Comparison of ENCODE assay signal across 18 cellular contexts in the genomic region with DNA sequence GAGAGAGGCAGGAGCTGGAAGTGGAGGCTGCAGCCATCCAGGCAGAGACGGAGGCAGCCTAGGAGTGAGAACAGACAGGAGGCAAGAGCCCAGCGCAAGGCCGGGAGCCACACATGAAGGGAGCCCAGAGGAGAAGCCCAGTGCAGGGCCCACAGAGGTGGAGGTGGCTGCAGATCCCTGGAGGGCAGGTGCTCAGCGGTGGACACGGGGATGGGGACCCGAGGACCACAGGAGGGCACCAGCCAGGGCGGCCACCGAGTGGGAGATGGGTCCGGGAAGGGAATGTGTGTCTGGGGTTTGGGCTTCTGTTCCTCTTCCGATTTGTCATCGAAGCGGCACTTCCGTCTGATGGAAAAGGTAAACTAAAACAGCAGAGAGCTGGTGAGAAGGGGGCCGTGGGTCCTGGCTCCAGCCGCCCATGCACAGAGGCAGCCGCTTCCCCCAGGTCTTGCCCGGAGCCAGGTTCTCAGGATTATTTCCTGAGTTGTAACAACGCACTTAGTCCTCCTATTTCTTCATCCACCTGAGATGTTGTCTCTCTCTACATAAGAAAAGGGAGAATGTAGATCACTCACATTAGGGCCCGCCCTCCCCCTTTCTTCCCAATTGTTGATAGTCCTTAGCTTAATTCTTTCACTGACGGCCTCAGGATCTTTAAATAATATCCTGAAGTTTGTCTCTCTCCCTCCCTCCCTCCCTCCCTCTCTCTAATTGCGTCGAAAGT.
DNase-seq lines count a peak whose midpoint lies in the region; TF ChIP-seq lines count a peak whose summit lies in the region.
"Had no signal": no experiment of that assay in that cellular context is flagged by ENCODE, and none has a peak within 500 bp of the region (broad histone marks: within the 10 kb centered on the region; RNA-seq: fewer than 3 reads in every experiment).

No MANE protein-coding gene starts in this region.

- peak overlapping the region; percentile 1 for H3K4me3 Mint-ChIP-seq in mesothelial cell of epicardium
- H3K4me3 Mint-ChIP-seq: activated T-cell treated with anti-CD3 and anti-CD28 coated beads, Interleukin-2, amount 50 U/mL, for 4 hours; stimulated activated memory B cell treated with anti-CD40 and anti-IgM and Interleukin-4, amounts not matched to agents 10 μg/mL and 1 μg/mL and 100 μg/mL, for 72 hours had no signal

- H3K4me1 Mint-ChIP-seq in mesothelial cell of epicardium, result peaks cover 44% of the 10 kb centered on the region
- H3K4me1 Mint-ChIP-seq: stimulated activated memory B cell treated with anti-CD40 and anti-IgM and Interleukin-4, amounts not matched to agents 10 μg/mL and 1 μg/mL and 100 μg/mL, for 72 hours had no signal

- peaks cover 8% of the 10 kb centered on the region for H3K27me3 Mint-ChIP-seq in mesothelial cell of epicardium (ENCODE audit: low read depth)

- no peak for TF ChIP-seq POLR2A in suprapubic skin (IDR thresholded peaks at IDR 0.05)

- no peak overlapping the region for H3K9ac ChIP-seq in colonic mucosa (ENCODE audit: low read depth in 2 of 2, low read length in 2 of 2)

- 66% methylated on average over 22 of the region's 22 CpGs for WGBS in suprapubic skin

- H3K4me3 ChIP-seq in colonic mucosa, result no peak overlapping the region
- peak overlapping the region; percentile 8 for H3K4me3 ChIP-seq in suprapubic skin
- H3K4me3 ChIP-seq: HAP-1 had no signal

- H3K9me3 ChIP-seq in colonic mucosa (no peaks in the 10 kb centered on the region), suprapubic skin (no peaks in the 10 kb centered on the region)
- H3K9me3 ChIP-seq: HAP-1, tibial nerve had no signal

- TF ChIP-seq EP300 in suprapubic skin (IDR thresholded peaks at IDR 0.05), result no peak

- H3K27me3 ChIP-seq in colonic mucosa (no peaks in the 10 kb centered on the region), suprapubic skin (peaks cover 11% of the 10 kb centered on the region)
- H3K27me3 ChIP-seq: tibial nerve had no signal

- H3K4me1 ChIP-seq in colonic mucosa (no peaks in the 10 kb centered on the region), suprapubic skin (peaks cover 14% of the 10 kb centered on the region)
- H3K4me1 ChIP-seq: HAP-1 had no signal

- H3K36me3 ChIP-seq in colonic mucosa, result no peaks in the 10 kb centered on the region
- no peaks in the 10 kb centered on the region for H3K36me3 ChIP-seq in suprapubic skin
- H3K36me3 ChIP-seq: HAP-1, tibial nerve, WERI-Rb-1 had no signal

- H3K9me3 Mint-ChIP-seq in mesothelial cell of epicardium, result peaks cover 2% of the 10 kb centered on the region
- H3K9me3 Mint-ChIP-seq: activated T-cell treated with anti-CD3 and anti-CD28 coated beads, Interleukin-2, amount 50 U/mL, for 4 hours; stimulated activated memory B cell treated with anti-CD40 and anti-IgM and Interleukin-4, amounts not matched to agents 10 μg/mL and 1 μg/mL and 100 μg/mL, for 72 hours had no signal

- intact Hi-C loops in colonic mucosa (cut with DNase I), result no loop called here

- DNase-seq in activated CD8-positive, alpha-beta memory T cell treated with anti-CD3 and anti-CD28 coated beads for 24 hours, result peak; percentile 13
- no peak for DNase-seq in activated CD8-positive, alpha-beta memory T cell treated with anti-CD3 and anti-CD28 coated beads, Interleukin-2, amount 50 U/mL, for 4 hours
- DNase-seq in colonic mucosa (peak; percentile 11), mesothelial cell of epicardium (ENCODE audit: low spot score in 2 of 2, unreplicated experiment in 2 of 2) (peak in 1 of 2 experiments; percentile 37), suprapubic skin (ENCODE audit: low spot score in 2 of 2) (peak; percentile 36 to 69), AG08396 (ENCODE audit: low spot score) (no peak)
- DNase-seq in activated CD4-positive, alpha-beta T cell treated with anti-CD3 and anti-CD28 coated beads for 4 hours, result no peak
- DNase-seq in effector CD8-positive, alpha-beta T cell (lab: John Stamatoyannopoulos, UW), result no peak
- DNase-seq: activated CD4-positive, alpha-beta T cell treated with anti-CD3 and anti-CD28 coated beads, Interleukin-2, amount 50 U/mL, for 48 hours; activated naive CD4-positive, alpha-beta T cell treated with anti-CD3 and anti-CD28 coated beads, Interleukin-2, amount 50 U/mL, for 16 hours; activated T-cell treated with anti-CD3 and anti-CD28 coated beads, Interleukin-2, amount 50 U/mL, for 4 hours; GDM1; SIG-M5; T-helper 2 cell; WERI-Rb-1 had no signal

- H3K27ac Mint-ChIP-seq in mesothelial cell of epicardium, result peak overlapping the region; percentile 85
- H3K27ac Mint-ChIP-seq: stimulated activated memory B cell treated with anti-CD40 and anti-IgM and Interleukin-4, amounts not matched to agents 10 μg/mL and 1 μg/mL and 100 μg/mL, for 72 hours had no signal

- H3K36me3 Mint-ChIP-seq in mesothelial cell of epicardium, result no peaks in the 10 kb centered on the region
- H3K36me3 Mint-ChIP-seq: stimulated activated memory B cell treated with anti-CD40 and anti-IgM and Interleukin-4, amounts not matched to agents 10 μg/mL and 1 μg/mL and 100 μg/mL, for 72 hours had no signal

- no peak for TF ChIP-seq CTCF in colonic mucosa (IDR thresholded peaks at IDR 0.05)
- TF ChIP-seq CTCF in mesothelial cell of epicardium (IDR thresholded peaks at IDR 0.05; ENCODE audit: unreplicated experiment), result no peak
- TF ChIP-seq CTCF in suprapubic skin (IDR thresholded peaks at IDR 0.05), result no peak

- H3K27ac ChIP-seq in colonic mucosa (no peak overlapping the region), suprapubic skin (no peak overlapping the region)
- H3K27ac ChIP-seq: WERI-Rb-1 had no signal

Comparison
In these comparisons a context has a peak if more than half of its experiments do, and no peak if none do; other contexts are left out.
1. DNase-seq: peak in activated CD8-positive, alpha-beta memory T cell treated with anti-CD3 and anti-CD28 coated beads for 24 hours (single experiment), colonic mucosa (single experiment) and suprapubic skin (2 of 2); none in activated CD8-positive, alpha-beta memory T cell treated with anti-CD3 and anti-CD28 coated beads, Interleukin-2, amount 50 U/mL, for 4 hours (single experiment), activated CD4-positive, alpha-beta T cell treated with anti-CD3 and anti-CD28 coated beads for 4 hours (0 of 2), effector CD8-positive, alpha-beta T cell (single experiment) and AG08396 (single experiment).